ENCODE assay signal across 18 cellular contexts in genomic region chr9:117291223-117291622, GRCh38.
"Had no signal": no experiment of that assay in that cellular context is flagged by ENCODE, and none has a peak within 500 bp of the region (broad histone marks: within the 10 kb centered on the region; RNA-seq: fewer than 3 reads in every experiment).

No MANE protein-coding gene starts in this region.

- H3K27me3 Mint-ChIP-seq: naive B cell had no signal

- H3K9me3 ChIP-seq: esophagus muscularis mucosa, gastroesophageal sphincter, heart right ventricle, left ventricle myocardium inferior, lower lobe of right lung had no signal

- H3K4me1 ChIP-seq: esophagus muscularis mucosa, foreskin keratinocyte, gastroesophageal sphincter, heart right ventricle, left ventricle myocardium inferior, lower lobe of right lung had no signal

- ATAC-seq: foreskin keratinocyte; gastroesophageal sphincter; heart right ventricle; left colon; left lobe of liver; lower lobe of right lung; naive thymus-derived CD8-positive, alpha-beta T cell had no signal

- H3K27ac Mint-ChIP-seq: naive B cell; naive thymus-derived CD8-positive, alpha-beta T cell had no signal

- DNase-seq: dermis blood vessel endothelial cell; effector CD4-positive, alpha-beta T cell; effector memory CD4-positive, alpha-beta T cell; foreskin keratinocyte; heart right ventricle; hippocampal formation; left colon; left ventricle myocardium inferior; lower lobe of right lung; mesendoderm; midbrain; naive B cell; naive thymus-derived CD8-positive, alpha-beta T cell had no signal

- H3K4me1 Mint-ChIP-seq: naive B cell; naive thymus-derived CD8-positive, alpha-beta T cell had no signal

- H3K36me3 ChIP-seq: esophagus muscularis mucosa, gastroesophageal sphincter, heart right ventricle, left ventricle myocardium inferior, lower lobe of right lung had no signal

- H3K4me3 Mint-ChIP-seq: naive B cell; naive thymus-derived CD8-positive, alpha-beta T cell had no signal

- H3K36me3 Mint-ChIP-seq: naive B cell; naive thymus-derived CD8-positive, alpha-beta T cell had no signal

- H3K27ac ChIP-seq: coronary artery, esophagus muscularis mucosa, foreskin keratinocyte, gastroesophageal sphincter, heart right ventricle, left ventricle myocardium inferior, lower lobe of right lung had no signal

- H3K27me3 ChIP-seq: dorsolateral prefrontal cortex, esophagus muscularis mucosa, foreskin keratinocyte, gastroesophageal sphincter had no signal

- H3K4me3 ChIP-seq: coronary artery, dorsolateral prefrontal cortex, esophagus muscularis mucosa, gastroesophageal sphincter, heart right ventricle, left ventricle myocardium inferior, lower lobe of right lung had no signal
